8 cellular contexts compared by ENCODE assay signal in genomic region chr2:36456227-36456788, GRCh38.
DNase-seq lines count a peak whose midpoint lies in the region; ATAC-seq and TF ChIP-seq lines count a peak whose summit lies in the region.
"Had no signal": no experiment of that assay in that cellular context is flagged by ENCODE, and none has a peak within 500 bp of the region (broad histone marks: within the 10 kb centered on the region; RNA-seq: fewer than 3 reads in every experiment).

No MANE protein-coding gene starts in this region.

- H3K4me1 ChIP-seq in Panc1 (ENCODE audit: control insufficient read depth, insufficient read depth, low read length) (peaks cover 100% of the 10 kb centered on the region), mesodermal cell (ENCODE audit: control insufficient read depth, insufficient read depth, low read length, poor library complexity, severe bottlenecking) (peaks cover 96% of the 10 kb centered on the region), tibial nerve (peaks cover 0 to 83% (median 18%) of the 10 kb centered on the region in 4 donors)

- no peak overlapping the region for H3K27ac Mint-ChIP-seq in endothelial cell (ENCODE audit: unreplicated experiment)
- no peak overlapping the region for H3K27ac Mint-ChIP-seq in T-helper 17 cell

- TF ChIP-seq POLR2A in tibial nerve (IDR thresholded peaks at IDR 0.05), result no peak

- POLR2A ChIA-PET in Panc1 (lab: Charles Lee), result interaction anchor here (0.7 kb wide), 1 partner anchor 54 kb away, joined by 3 read pairs; no protein-coding TSS in a partner anchor

- peak in 1 of 2 donors; percentile 55 for TF ChIP-seq EP300 in tibial nerve (IDR thresholded peaks at IDR 0.05)

- 82 to 85% methylated on average over 10 to 11 of the region's 11 CpGs for WGBS in mesodermal cell (ENCODE audit: insufficient coverage in 2 of 2), 2 experiments
- WGBS in tibial nerve, 2 donors, result 26 to 37% methylated on average over 11 of the region's 11 CpGs

- H3K36me3 ChIP-seq in Panc1 (ENCODE audit: control insufficient read depth, insufficient read depth, low read length), result peaks cover 27% of the 10 kb centered on the region
- H3K36me3 ChIP-seq in mesodermal cell (ENCODE audit: control insufficient read depth, insufficient read depth, low read length), result peaks cover 41% of the 10 kb centered on the region
- peaks cover 0 to 6% (median 0%) of the 10 kb centered on the region in 3 donors for H3K36me3 ChIP-seq in tibial nerve

- no peak overlapping the region for H3K4me3 Mint-ChIP-seq in endothelial cell (ENCODE audit: unreplicated experiment)
- no peak overlapping the region for H3K4me3 Mint-ChIP-seq in T-helper 17 cell

- TF ChIP-seq CTCF in Panc1 (IDR thresholded peaks at IDR 0.05), result no peak
- TF ChIP-seq CTCF in endothelial cell (IDR thresholded peaks at IDR 0.05; ENCODE audit: unreplicated experiment), result no peak
- no peak for TF ChIP-seq CTCF in tibial nerve (IDR thresholded peaks at IDR 0.05)

- in situ Hi-C loops in Panc1 (cut with HindIII; ENCODE audit: low pct_unique_long_range_greater_than_20kb, low sequenced_read_pairs), result no loop called here

- H3K4me3 ChIP-seq in Panc1 (ENCODE audit: low read depth in 2 of 2, low read length in 2 of 2) (peak overlapping the region in 1 of 2 experiments; percentile 42; a peak in 2 of 4 replicates), mesodermal cell (ENCODE audit: extremely low read depth, insufficient read depth, low read length, poor library complexity, severe bottlenecking) (no peak overlapping the region), tibial nerve (no peak overlapping the region)

- intact Hi-C loops in Panc1 (cut with micrococcal nuclease; ENCODE audit: unreplicated experiment), result loop anchor here (10.0 kb wide), 1 partner anchor 102 kb away; the partner anchor contains the start of gene CRIM1

- no peaks in the 10 kb centered on the region for H3K9me3 Mint-ChIP-seq in endothelial cell (ENCODE audit: unreplicated experiment)

- H3K9me3 ChIP-seq in Panc1 (ENCODE audit: control insufficient read depth, insufficient read depth, low read depth, low read length) (no peaks in the 10 kb centered on the region), mesodermal cell (ENCODE audit: control insufficient read depth, low read length) (no peaks in the 10 kb centered on the region), tibial nerve (no peaks in the 10 kb centered on the region), T-helper 17 cell (ENCODE audit: control insufficient read depth, low read length, poor library complexity, severe bottlenecking) (no peaks in the 10 kb centered on the region)

- H3K27me3 ChIP-seq in Panc1 (ENCODE audit: control insufficient read depth, insufficient read depth, low read length) (no peaks in the 10 kb centered on the region), tibial nerve (no peaks in the 10 kb centered on the region)

- H3K27me3 Mint-ChIP-seq in endothelial cell (ENCODE audit: unreplicated experiment) (peaks cover 3% of the 10 kb centered on the region), T-helper 17 cell (no peaks in the 10 kb centered on the region)

- CTCF ChIA-PET in Panc1 (lab: Charles Lee), result interaction anchor here (0.7 to 1.1 kb wide), 5 partner anchors 45 to 399 kb away, joined by 3 to 5 read pairs (median 3); no protein-coding TSS in a partner anchor

- no TSS peak for BruUV-seq in Panc1 (replicated peaks; lab: Mats Ljungman, UMichigan)

- DNase-seq in Panc1 (ENCODE audit: low read depth, low spot score) (no peak), endothelial cell (ENCODE audit: low spot score) (peak; percentile 23), tibial nerve (ENCODE audit: low spot score in 2 of 2) (peak; percentile 37 to 58), T-helper 17 cell (no peak), T1000 (lab: John Stamatoyannopoulos, UW) (no peak)
- DNase-seq: NCI-H524 had no signal

- H3K4me1 Mint-ChIP-seq in endothelial cell (ENCODE audit: unreplicated experiment) (peaks cover 18% of the 10 kb centered on the region), T-helper 17 cell (no peaks in the 10 kb centered on the region)

- H3K27ac ChIP-seq in Panc1 (ENCODE audit: low read length) (peak overlapping the region; percentile 86), mesodermal cell (ENCODE audit: low read depth, low read length, severe bottlenecking) (peak overlapping the region; percentile 18), tibial nerve (peak overlapping the region in 3 of 4 donors; percentile 6 to 55 (median 17))

- H3K36me3 Mint-ChIP-seq in endothelial cell (ENCODE audit: low read depth, unreplicated experiment), result peaks cover 19% of the 10 kb centered on the region
- H3K36me3 Mint-ChIP-seq in T-helper 17 cell (ENCODE audit: low read depth), result no peaks in the 10 kb centered on the region

- ATAC-seq in Panc1 (peak; percentile 60), T-helper 17 cell (no peak), HG02973 (IDR thresholded peaks at IDR 0.05; ENCODE audit: unreplicated experiment) (no peak)

Comparison
In these comparisons a context has a peak if more than half of its experiments do, and no peak if none do; other contexts are left out.
1. DNase-seq: peak in endothelial cell (single experiment) and tibial nerve (2 of 2); none in Panc1 (single experiment), T-helper 17 cell (0 of 3) and T1000 (single experiment).
2. H3K27ac ChIP-seq: peak in every context shown above with its lines; median percentile 86 in Panc1; 18 in mesodermal cell; 17 in tibial nerve.